Comparison of ENCODE assay signal across 14 cellular contexts in genomic region chr4:38366451-38366850, GRCh38.
DNase-seq lines count a peak whose midpoint lies in the region; ATAC-seq and TF ChIP-seq lines count a peak whose summit lies in the region.
"Had no signal": no experiment of that assay in that cellular context is flagged by ENCODE, and none has a peak within 500 bp of the region (broad histone marks: within the 10 kb centered on the region; RNA-seq: fewer than 3 reads in every experiment).

No MANE protein-coding gene starts in this region.

- peak overlapping the region; percentile 53 to 58 for H3K27ac ChIP-seq in tibial artery
- H3K27ac ChIP-seq: dorsolateral prefrontal cortex, psoas muscle had no signal

- H3K9me3 ChIP-seq in tibial artery, result no peaks in the 10 kb centered on the region
- H3K9me3 ChIP-seq: psoas muscle had no signal

- DNase-seq in DMS53 (lab: John Stamatoyannopoulos, UW), result peak; percentile 14
- DNase-seq in DMS53 treated with DMSO at 0.1 percent for 48 hours (lab: John Stamatoyannopoulos, UW; ENCODE audit: unreplicated experiment), result no peak
- peak; percentile 67 for DNase-seq in astrocyte of the hippocampus (ENCODE audit: low read depth, low spot score)
- DNase-seq in left cardiac atrium, result peak; percentile 49
- DNase-seq in tibial artery, result peak; percentile 47 to 78
- DNase-seq in pons (ENCODE audit: low spot score), result no peak
- DNase-seq: 8988T; activated CD4-positive, alpha-beta memory T cell treated with anti-CD3 and anti-CD28 coated beads for 36 hours; dorsolateral prefrontal cortex; NCI-H187 treated with DMSO at 0.1 percent for 48 hours had no signal

- intact Hi-C loops in left cardiac atrium (cut with DNase I) (no loop called here), tibial artery (cut with DNase I; ENCODE audit: low total_unique reads) (no loop called here)

- no peak overlapping the region for H3K4me3 ChIP-seq in tibial artery
- H3K4me3 ChIP-seq: dorsolateral prefrontal cortex, psoas muscle had no signal

- no peaks in the 10 kb centered on the region for H3K36me3 ChIP-seq in tibial artery

- H3K27me3 ChIP-seq in tibial artery, result no peaks in the 10 kb centered on the region
- H3K27me3 ChIP-seq: dorsolateral prefrontal cortex had no signal

- ATAC-seq in left cardiac atrium, result peak; percentile 89 to 91
- no peak for ATAC-seq in HG03460 (IDR thresholded peaks at IDR 0.05; ENCODE audit: unreplicated experiment)
- ATAC-seq in GM21390 (IDR thresholded peaks at IDR 0.05; ENCODE audit: unreplicated experiment), result no peak
- ATAC-seq: HCT116 had no signal

- H3K4me1 ChIP-seq in tibial artery, result peaks cover 0 to 47% (median 28%) of the 10 kb centered on the region in 4 donors
- H3K4me1 ChIP-seq: psoas muscle had no signal

- TF ChIP-seq CTCF in tibial artery (IDR thresholded peaks at IDR 0.05), result no peak

Comparison
In these comparisons a context has a peak if more than half of its experiments do, and no peak if none do; other contexts are left out.
1. DNase-seq: peak in DMS53 (single experiment), astrocyte of the hippocampus (single experiment), left cardiac atrium (single experiment) and tibial artery (2 of 2); none in DMS53 treated with DMSO at 0.1 percent for 48 hours (single experiment) and pons (single experiment).
2. ATAC-seq: peak in left cardiac atrium (2 of 2); none in HG03460 (single experiment) and GM21390 (single experiment).